Comparison of ENCODE assay signal across 36 cellular contexts in genomic region chr19:50519006-50519575, GRCh38. TPM values are rescaled to one million over a fixed set of nuclear protein-coding genes. Genes with fewer than 3 reads are reported as not detected.
"Had no signal": no experiment of that assay in that cellular context is flagged by ENCODE, and none has a peak within 500 bp of the region (broad histone marks: within the 10 kb centered on the region; RNA-seq: fewer than 3 reads in every experiment).

No MANE protein-coding gene starts in this region.

- H3K36me3 ChIP-seq: adrenal gland, Peyer's patch had no signal

- ATAC-seq: activated naive CD4-positive, alpha-beta T cell treated with anti-CD3 and anti-CD28 coated beads, Interleukin-2, amount 50 U/mL, for 72 hours; activated T-cell treated with anti-CD3 and anti-CD28 coated beads, Interleukin-2, amount 50 U/mL, for 4 hours; PC-3; SK-N-SH treated with all-trans-retinoic acid at 6 μM for 48 hours; T-cell had no signal

- H3K27me3 ChIP-seq: adrenal gland, Peyer's patch had no signal

- H3K4me1 ChIP-seq: adrenal gland, Peyer's patch had no signal

- H3K9me3 ChIP-seq: adrenal gland, Peyer's patch had no signal

- H3K27ac ChIP-seq: adrenal gland, Peyer's patch, VCaP had no signal

- H3K4me3 ChIP-seq: adrenal gland, Peyer's patch had no signal

- DNase-seq: activated B cell treated with CpG ODN at 0.5 μM for 24 hours; activated CD4-positive, alpha-beta memory T cell treated with anti-CD3 and anti-CD28 coated beads for 36 hours; activated CD4-positive, alpha-beta T cell treated with anti-CD3 and anti-CD28 coated beads for 4 hours; activated CD4-positive, alpha-beta T cell treated with anti-CD3 and anti-CD28 coated beads, Interleukin-2, amount 50 U/mL, for 1 hour; activated CD4-positive, CD25-positive, alpha-beta regulatory T cell treated with anti-CD3 and anti-CD28 coated beads, Interleukin-2, amount 50 U/mL, for 72 hours; activated CD8-positive, alpha-beta memory T cell treated with anti-CD3 and anti-CD28 coated beads, Interleukin-2, amount 50 U/mL, for 4 hours; activated gamma-delta T cell treated with Interleukin-2 at 50 U/mL for 16 hours; activated naive CD4-positive, alpha-beta T cell treated with anti-CD3 and anti-CD28 coated beads for 36 hours; activated T-cell treated with anti-CD3 and anti-CD28 coated beads for 4 hours; activated T-cell treated with anti-CD3 and anti-CD28 coated beads, Interleukin-2, amount 50 U/mL, for 4 hours; adrenal gland; caudate nucleus; Karpas-422; KBM-7; NCI-H1105; NCI-H1417 treated with DMSO at 0.1 percent for 48 hours; NCI-H1694; NCI-H2029; NCI-H510A; NCI-H526; NCI-H748 treated with DMSO at 0.1 percent for 48 hours; NK-92 treated with Interleukin-12 subunit alpha and Interleukin-12 subunit beta, amount 100 ng/mL, for 24 hours; PC-3; Peyer's patch; RPMI8226; SIG-M5; T-cell; T-helper 2 cell; T-helper 9 cell had no signal

RNA-seq across cellular contexts. Expression of gene ASPDH, which starts 5.4 kb away (rescaled TPM):
- total RNA-seq: activated B cell treated with CpG ODN at 0.5 μM for 24 hours; activated CD4-positive, alpha-beta memory T cell treated with anti-CD3 and anti-CD28 coated beads for 36 hours; activated naive CD4-positive, alpha-beta T cell treated with anti-CD3 and anti-CD28 coated beads for 36 hours; activated naive CD4-positive, alpha-beta T cell treated with anti-CD3 and anti-CD28 coated beads, Interleukin-2, amount 50 U/mL, for 72 hours; activated T-cell treated with anti-CD3 and anti-CD28 coated beads, Interleukin-2, amount 50 U/mL, for 4 hours; activated T-helper 1 cell treated with anti-CD3 and anti-CD28 coated beads, Interleukin-12 subunit alpha, Interleukin-12 subunit beta, Interleukin-2, Interleukin-4 antibody, amounts not matched to agents 30 ng/mL and 10 ng/mL and 1 ng/mL, durations not matched to agents 14 hours and 24 hours and 36 hours; bronchial epithelial cell; MCF 10A; PC-3; SK-MEL-5; T-cell had no signal

RNA-seq across cellular contexts. Expression of gene LRRC4B, which starts 49.1 kb away (rescaled TPM):
- total RNA-seq: activated B cell treated with CpG ODN at 0.5 μM for 24 hours; activated CD4-positive, alpha-beta memory T cell treated with anti-CD3 and anti-CD28 coated beads for 36 hours; activated naive CD4-positive, alpha-beta T cell treated with anti-CD3 and anti-CD28 coated beads for 36 hours; activated naive CD4-positive, alpha-beta T cell treated with anti-CD3 and anti-CD28 coated beads, Interleukin-2, amount 50 U/mL, for 72 hours; activated T-cell treated with anti-CD3 and anti-CD28 coated beads, Interleukin-2, amount 50 U/mL, for 4 hours; bronchial epithelial cell; MCF 10A; T-cell had no signal
